ENCODE assay signal across 21 cellular contexts in genomic region chr9:134944916-134945315, GRCh38. TPM values are rescaled to one million over a fixed set of nuclear protein-coding genes. Genes with fewer than 3 reads are reported as not detected.
"Had no signal": no experiment of that assay in that cellular context is flagged by ENCODE, and none has a peak within 500 bp of the region (broad histone marks: within the 10 kb centered on the region; RNA-seq: fewer than 3 reads in every experiment).

No MANE protein-coding gene starts in this region.

- DNase-seq: activated CD4-positive, alpha-beta T cell treated with anti-CD3 and anti-CD28 coated beads, Interleukin-2, amount 10 ng/mL, durations not matched to agents 7 days and 5 days; activated CD4-positive, CD25-positive, alpha-beta regulatory T cell; activated CD8-positive, alpha-beta memory T cell treated with anti-CD3 and anti-CD28 coated beads for 24 hours; activated naive CD4-positive, alpha-beta T cell treated with anti-CD3 and anti-CD28 coated beads, Interleukin-2, amount 10 ng/mL, durations not matched to agents 7 days and 5 days; activated T-cell treated with anti-CD3 and anti-CD28 coated beads for 4 hours; body of pancreas; erythroblast; left colon; sigmoid colon; stimulated activated CD4-positive, alpha-beta T cell treated with anti-CD3 and anti-CD28 coated beads, Interleukin-12 subunit alpha, Interleukin-12 subunit beta, amount 100 ng/mL, for 4 hours; stimulated activated CD4-positive, alpha-beta T cell treated with anti-CD3 and anti-CD28 coated beads, Interleukin-2, amount 100 ng/mL, for 48 hours; stimulated activated CD8-positive, alpha-beta memory T cell treated with anti-CD3 and anti-CD28 coated beads, Interleukin-4, amount 100 ng/mL, for 48 hours; stimulated activated naive CD8-positive, alpha-beta T cell treated with anti-CD3 and anti-CD28 coated beads, Interleukin-15, Interleukin-2, amounts not matched to agents 100 U/mL and 50 U/mL, for 24 hours; T-helper 17 cell had no signal

- H3K27me3 ChIP-seq: body of pancreas had no signal

- H3K4me3 Mint-ChIP-seq: activated CD4-positive, alpha-beta T cell treated with anti-CD3 and anti-CD28 coated beads, Interleukin-2, amount 10 ng/mL, durations not matched to agents 7 days and 5 days; activated naive CD4-positive, alpha-beta T cell treated with anti-CD3 and anti-CD28 coated beads, Interleukin-2, amount 10 ng/mL, durations not matched to agents 7 days and 5 days; activated T-helper 17 cell treated with anti-CD3 and anti-CD28 coated beads, Interleukin-2, amount 50 U/mL, for 72 hours; dendritic cell treated with granulocyte-macrophage colony-stimulating factor and Interleukin-4, amounts not matched to agents 40 ng/mL and 50 ng/mL, for 4 days; T-helper 17 cell had no signal

- ATAC-seq: activated T-helper 17 cell treated with anti-CD3 and anti-CD28 coated beads, Interleukin-2, amount 50 U/mL, for 72 hours; body of pancreas; left colon; SK-N-SH treated with all-trans-retinoic acid at 6 μM for 48 hours; stimulated activated naive CD8-positive, alpha-beta T cell treated with anti-CD3 and anti-CD28 coated beads, Interleukin-15, Interleukin-2, amounts not matched to agents 100 U/mL and 50 U/mL, for 24 hours; T-helper 17 cell had no signal

- H3K9me3 Mint-ChIP-seq: activated CD4-positive, alpha-beta T cell treated with anti-CD3 and anti-CD28 coated beads, Interleukin-2, amount 10 ng/mL, durations not matched to agents 7 days and 5 days; activated naive CD4-positive, alpha-beta T cell treated with anti-CD3 and anti-CD28 coated beads, Interleukin-2, amount 10 ng/mL, durations not matched to agents 7 days and 5 days; activated T-helper 17 cell treated with anti-CD3 and anti-CD28 coated beads, Interleukin-2, amount 50 U/mL, for 72 hours; dendritic cell treated with granulocyte-macrophage colony-stimulating factor and Interleukin-4, amounts not matched to agents 40 ng/mL and 50 ng/mL, for 4 days had no signal

- H3K27me3 Mint-ChIP-seq: activated CD4-positive, alpha-beta T cell treated with anti-CD3 and anti-CD28 coated beads, Interleukin-2, amount 10 ng/mL, durations not matched to agents 7 days and 5 days; activated T-helper 17 cell treated with anti-CD3 and anti-CD28 coated beads, Interleukin-2, amount 50 U/mL, for 72 hours had no signal

- H3K27ac Mint-ChIP-seq: activated CD4-positive, alpha-beta T cell treated with anti-CD3 and anti-CD28 coated beads, Interleukin-2, amount 10 ng/mL, durations not matched to agents 7 days and 5 days; activated naive CD4-positive, alpha-beta T cell treated with anti-CD3 and anti-CD28 coated beads, Interleukin-2, amount 10 ng/mL, durations not matched to agents 7 days and 5 days; activated T-helper 17 cell treated with anti-CD3 and anti-CD28 coated beads, Interleukin-2, amount 50 U/mL, for 72 hours; dendritic cell treated with granulocyte-macrophage colony-stimulating factor and Interleukin-4, amounts not matched to agents 40 ng/mL and 50 ng/mL, for 4 days; T-helper 17 cell had no signal

- H3K36me3 ChIP-seq: neutrophil, prostate gland, sigmoid colon, suprapubic skin, upper lobe of left lung had no signal

- H3K36me3 Mint-ChIP-seq: activated naive CD4-positive, alpha-beta T cell treated with anti-CD3 and anti-CD28 coated beads, Interleukin-2, amount 10 ng/mL, durations not matched to agents 7 days and 5 days had no signal

- H3K27ac ChIP-seq: body of pancreas, neutrophil, prostate gland, suprapubic skin had no signal

- H3K9me3 ChIP-seq: body of pancreas, neutrophil, prostate gland, sigmoid colon, suprapubic skin, upper lobe of left lung had no signal

- H3K4me3 ChIP-seq: body of pancreas, prostate gland, sigmoid colon, suprapubic skin, upper lobe of left lung had no signal

- H3K4me1 ChIP-seq: prostate gland had no signal

- H3K4me1 Mint-ChIP-seq: activated CD4-positive, alpha-beta T cell treated with anti-CD3 and anti-CD28 coated beads, Interleukin-2, amount 10 ng/mL, durations not matched to agents 7 days and 5 days; activated naive CD4-positive, alpha-beta T cell treated with anti-CD3 and anti-CD28 coated beads, Interleukin-2, amount 10 ng/mL, durations not matched to agents 7 days and 5 days; activated T-helper 17 cell treated with anti-CD3 and anti-CD28 coated beads, Interleukin-2, amount 50 U/mL, for 72 hours; T-helper 17 cell had no signal

RNA-seq across cellular contexts. Expression of gene FCN1, which starts 27.2 kb away (rescaled TPM):
- total RNA-seq: activated CD4-positive, alpha-beta T cell treated with anti-CD3 and anti-CD28 coated beads, Interleukin-2, amount 10 ng/mL, durations not matched to agents 7 days and 5 days; activated T-helper 17 cell treated with anti-CD3 and anti-CD28 coated beads, Interleukin-2, amount 50 U/mL, for 72 hours; body of pancreas had no signal
